In genomic region chr18:57807336-57808117, GRCh38 we compare ENCODE assay signal across 12 cellular contexts. TPM values are rescaled to one million over a fixed set of nuclear protein-coding genes. Genes with fewer than 3 reads are reported as not detected.
DNase-seq lines count a peak whose midpoint lies in the region; ATAC-seq and TF ChIP-seq lines count a peak whose summit lies in the region.
"Had no signal": no experiment of that assay in that cellular context is flagged by ENCODE, and none has a peak within 500 bp of the region (broad histone marks: within the 10 kb centered on the region; RNA-seq: fewer than 3 reads in every experiment).

No MANE protein-coding gene starts in this region.

- H2AFZ ChIP-seq in PC-3 (ENCODE audit: low read length) (no peak overlapping the region), parathyroid adenoma (peak overlapping the region; percentile 34)

- peak overlapping the region; percentile 78 for H3K27ac ChIP-seq in PC-3 (ENCODE audit: low read length)
- peak overlapping the region; percentile 48 for H3K27ac ChIP-seq in epithelial cell of prostate
- H3K27ac ChIP-seq in parathyroid adenoma, result peak overlapping the region; percentile 49
- peak overlapping the region in 2 of 4 donors; percentile 24 to 49 for H3K27ac ChIP-seq in gastrocnemius medialis

- peak overlapping the region; percentile 42 for H3K9ac ChIP-seq in PC-3 (ENCODE audit: low read length)
- H3K9ac ChIP-seq in parathyroid adenoma, result no peak overlapping the region

- H3K4me3 ChIP-seq in PC-3 (ENCODE audit: low read length), result peak overlapping the region; percentile 24; the same call in 1 of the 2 replicates
- no peak overlapping the region for H3K4me3 ChIP-seq in parathyroid adenoma (ENCODE audit: low read depth, low read length)
- H3K4me3 ChIP-seq in gastrocnemius medialis, result no peak overlapping the region
- H3K4me3 ChIP-seq: GM12878 had no signal

- H3F3A ChIP-seq in PC-3 (ENCODE audit: low read length, unreplicated experiment), result peaks cover 8% of the 10 kb centered on the region

- in situ Hi-C loops in gastrocnemius medialis (cut with MboI; ENCODE audit: low sequenced_read_pairs in 4 of 4), result loop anchor here in 1 of 4 donors (25.0 kb wide), 1 partner anchor 170 kb away; no protein-coding TSS in a partner anchor

- TF ChIP-seq CTCF in PC-3 (conservative IDR thresholded peaks at IDR 0.05; ENCODE audit: low read depth, low read length), result no peak
- no peak for TF ChIP-seq CTCF in parathyroid adenoma (IDR thresholded peaks at IDR 0.05)
- no peak for TF ChIP-seq CTCF in gastrocnemius medialis (IDR thresholded peaks at IDR 0.05 in 4 of 5, conservative IDR thresholded peaks at IDR 0.05 in 1 of 5)

- DNase-seq in Ammon's horn (ENCODE audit: low spot score) (peak; percentile 22), PC-3 (peak; percentile 48), epithelial cell of prostate (ENCODE audit: low read depth, low spot score) (no peak), hippocampal formation (lab: John Stamatoyannopoulos, UW) (no peak), gastrocnemius medialis (no peak)
- DNase-seq in NK-92 treated with Interleukin-12 subunit alpha and Interleukin-12 subunit beta, amount 100 ng/mL, for 24 hours (lab: John Stamatoyannopoulos, UW), result no peak
- DNase-seq: activated T-cell treated with anti-CD3 and anti-CD28 coated beads, Interleukin-2, amount 50 U/mL, for 4 hours; NCI-H1694; stimulated activated CD4-positive, alpha-beta T cell treated with anti-CD3 and anti-CD28 coated beads, Interleukin-4, amount 100 ng/mL, for 24 hours had no signal

- ATAC-seq in PC-3, result no peak
- ATAC-seq in gastrocnemius medialis, result no peak
- ATAC-seq in GM18511 (IDR thresholded peaks at IDR 0.05; ENCODE audit: unreplicated experiment), result no peak
- ATAC-seq: activated T-cell treated with anti-CD3 and anti-CD28 coated beads, Interleukin-2, amount 50 U/mL, for 4 hours; GM12878 had no signal

- H4K20me1 ChIP-seq in PC-3 (ENCODE audit: low read length), result no peaks in the 10 kb centered on the region

- H3K36me3 ChIP-seq in PC-3 (ENCODE audit: low read depth, low read length) (no peaks in the 10 kb centered on the region), parathyroid adenoma (ENCODE audit: control insufficient read depth, insufficient read depth, low read length) (no peaks in the 10 kb centered on the region), gastrocnemius medialis (no peaks in the 10 kb centered on the region)

- POLR2A ChIA-PET in PC-3 (lab: Charles Lee; ENCODE audit: unreplicated experiment), result interaction anchor here (0.5 to 0.7 kb wide), 3 partner anchors 99 to 1894 kb away, joined by 3 to 5 read pairs (median 3); no protein-coding TSS in a partner anchor

- intact Hi-C loops in PC-3 (cut with micrococcal nuclease), result loop anchor here (5.0 kb wide), 1 partner anchor 50 kb away; no protein-coding TSS in a partner anchor
- intact Hi-C loops in gastrocnemius medialis (cut with DNase I; ENCODE audit: low total_unique reads), result no loop called here

- H3K4me1 ChIP-seq in PC-3 (ENCODE audit: insufficient read depth, low read length) (peaks cover 47% of the 10 kb centered on the region), parathyroid adenoma (peaks cover 6% of the 10 kb centered on the region), gastrocnemius medialis (peaks cover 12 to 22% of the 10 kb centered on the region in 2 donors)

- H3K9me2 ChIP-seq in PC-3 (replicated peaks; ENCODE audit: low read length), result no peaks in the 10 kb centered on the region

- H3K27me3 ChIP-seq in PC-3 (ENCODE audit: low read length) (no peaks in the 10 kb centered on the region), parathyroid adenoma (ENCODE audit: control insufficient read depth, insufficient read depth, low read length) (no peaks in the 10 kb centered on the region), gastrocnemius medialis (no peaks in the 10 kb centered on the region)

- H3K9me3 ChIP-seq in PC-3 (ENCODE audit: low read length) (no peaks in the 10 kb centered on the region), parathyroid adenoma (ENCODE audit: control insufficient read depth, low read length) (no peaks in the 10 kb centered on the region), gastrocnemius medialis (no peaks in the 10 kb centered on the region)

- H3K4me2 ChIP-seq in PC-3 (ENCODE audit: low read length) (peak overlapping the region; percentile 64), parathyroid adenoma (ENCODE audit: low read length) (no peak overlapping the region)

- no TSS peak for BruUV-seq in PC-3 (replicated peaks; lab: Mats Ljungman, UMichigan)

- H3K79me2 ChIP-seq in PC-3 (ENCODE audit: low read length), result peaks cover 10% of the 10 kb centered on the region
- H3K79me2 ChIP-seq in parathyroid adenoma, result no peaks in the 10 kb centered on the region

- CTCF ChIA-PET in PC-3 (lab: Charles Lee), result no interaction called here

- TF ChIP-seq POLR2A in gastrocnemius medialis (IDR thresholded peaks at IDR 0.05), result no peak

RNA-seq across cellular contexts. Expression of gene ATP8B1, which starts 4.4 kb away (rescaled TPM):
- total RNA-seq in PC-3 (2014; rRNA removed), result 18.4 and 24.8 TPM in 2 replicates
- 1 to 10 TPM; 1.6 to 4.2 (median 2.6) TPM for total RNA-seq in gastrocnemius medialis

Comparison
In these comparisons a context has a peak if more than half of its experiments do, and no peak if none do; other contexts are left out.
1. DNase-seq: peak in Ammon's horn (single experiment) and PC-3 (single experiment); none in epithelial cell of prostate (single experiment), hippocampal formation (0 of 2), NK-92 treated with Interleukin-12 subunit alpha and Interleukin-12 subunit beta, amount 100 ng/mL, for 24 hours (single experiment) and gastrocnemius medialis (0 of 2).